Comparison of ENCODE assay signal across 10 cellular contexts in the genomic region with DNA sequence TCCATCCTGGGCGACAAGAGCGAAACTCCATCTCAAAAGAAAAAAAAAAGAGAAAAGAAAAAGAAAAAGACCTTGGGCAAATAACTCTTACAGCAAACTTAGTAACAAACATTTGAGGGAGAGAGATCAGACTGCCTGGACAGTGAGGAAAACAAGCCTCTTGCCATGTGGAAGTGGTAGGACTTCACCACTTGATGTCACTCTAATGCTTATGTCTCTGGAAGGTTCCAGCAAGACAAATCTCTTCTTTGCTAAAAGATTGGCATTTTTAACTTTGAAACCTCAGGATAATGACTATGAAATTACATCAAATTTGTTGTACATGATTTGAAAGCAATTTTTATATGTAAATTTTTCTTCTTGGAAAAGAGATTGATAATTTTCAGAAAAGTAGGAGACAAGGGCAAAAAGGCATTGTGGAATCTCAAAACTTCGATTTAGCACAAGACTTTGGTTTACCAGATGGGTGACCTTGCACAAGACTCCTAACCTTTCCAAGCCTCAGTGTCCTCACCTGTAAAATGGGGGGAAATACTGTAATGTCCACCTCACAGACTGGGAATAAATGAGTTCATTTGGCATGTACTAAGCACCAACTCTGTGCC. TPM values are rescaled to one million over a fixed set of nuclear protein-coding genes. Genes with fewer than 3 reads are reported as not detected.
DNase-seq lines count a peak whose midpoint lies in the region; ATAC-seq and TF ChIP-seq lines count a peak whose summit lies in the region.
"Had no signal": no experiment of that assay in that cellular context is flagged by ENCODE, and none has a peak within 500 bp of the region (broad histone marks: within the 10 kb centered on the region; RNA-seq: fewer than 3 reads in every experiment).

No MANE protein-coding gene starts in this region.

- H3K27me3 ChIP-seq in left ventricle myocardium inferior (ENCODE audit: low read depth) (no peaks in the 10 kb centered on the region), right atrium auricular region (no peaks in the 10 kb centered on the region)

- no peaks in the 10 kb centered on the region for H3K9me2 ChIP-seq in OCI-LY7 (ENCODE audit: insufficient read depth, low read length)

- no TSS peak for BruUV-seq in OCI-LY7 (replicated peaks; lab: Mats Ljungman, UMichigan)

- no peaks in the 10 kb centered on the region for H3K9me3 ChIP-seq in left ventricle myocardium inferior (replicated peaks)
- H3K9me3 ChIP-seq in right atrium auricular region, result no peaks in the 10 kb centered on the region
- H3K9me3 ChIP-seq in OCI-LY7 (ENCODE audit: low read length), result no peaks in the 10 kb centered on the region

- ATAC-seq in GM21367 (IDR thresholded peaks at IDR 0.05; ENCODE audit: unreplicated experiment) (no peak), HG03565 (IDR thresholded peaks at IDR 0.05; ENCODE audit: unreplicated experiment) (no peak)
- no peak for ATAC-seq in natural killer cell treated with Interleukin-12 subunit alpha and Interleukin-12 subunit beta and Interleukin-15 and Interleukin-18, amount 100 ng/mL, for 72 hours

- peaks cover 0 to 4% of the 10 kb centered on the region in 2 donors for H3K27me3 Mint-ChIP-seq in natural killer cell treated with Interleukin-12 subunit alpha and Interleukin-12 subunit beta and Interleukin-15 and Interleukin-18, amount 100 ng/mL, for 72 hours

- H3K79me2 ChIP-seq in OCI-LY7 (ENCODE audit: insufficient read depth, low read depth, low read length), result no peaks in the 10 kb centered on the region

- no peak overlapping the region for H2AFZ ChIP-seq in OCI-LY7 (ENCODE audit: low read length)

- intact Hi-C loops in left ventricle myocardium inferior (cut with micrococcal nuclease), result no loop called here
- intact Hi-C loops in OCI-LY7 (cut with micrococcal nuclease; ENCODE audit: unreplicated experiment), result no loop called here

- peak; percentile 41 for TF ChIP-seq CTCF in left ventricle myocardium inferior (IDR thresholded peaks at IDR 0.05; ENCODE audit: borderline replicate concordance)
- peak in 1 of 2 donors; percentile 16 for TF ChIP-seq CTCF in right atrium auricular region (IDR thresholded peaks at IDR 0.05)
- peak; percentile 64 for TF ChIP-seq CTCF in OCI-LY7 (conservative IDR thresholded peaks at IDR 0.05; ENCODE audit: low read length)

- no peak overlapping the region for H3K4me2 ChIP-seq in OCI-LY7 (ENCODE audit: low read length)

- H3K4me3 Mint-ChIP-seq in natural killer cell treated with Interleukin-12 subunit alpha and Interleukin-12 subunit beta and Interleukin-15 and Interleukin-18, amount 100 ng/mL, for 72 hours, result no peak overlapping the region

- H3K4me1 Mint-ChIP-seq in natural killer cell treated with Interleukin-12 subunit alpha and Interleukin-12 subunit beta and Interleukin-15 and Interleukin-18, amount 100 ng/mL, for 72 hours (ENCODE audit: low read depth in 2 of 2), result no peaks in the 10 kb centered on the region

- H3K36me3 ChIP-seq in left ventricle myocardium inferior (no peaks in the 10 kb centered on the region), right atrium auricular region (no peaks in the 10 kb centered on the region), OCI-LY7 (ENCODE audit: insufficient read depth, low read length) (no peaks in the 10 kb centered on the region)

- H3K9me3 Mint-ChIP-seq in natural killer cell treated with Interleukin-12 subunit alpha and Interleukin-12 subunit beta and Interleukin-15 and Interleukin-18, amount 100 ng/mL, for 72 hours, result no peaks in the 10 kb centered on the region

- H3K36me3 Mint-ChIP-seq in natural killer cell treated with Interleukin-12 subunit alpha and Interleukin-12 subunit beta and Interleukin-15 and Interleukin-18, amount 100 ng/mL, for 72 hours, result no peaks in the 10 kb centered on the region

- no peak overlapping the region for H3K27ac Mint-ChIP-seq in natural killer cell treated with Interleukin-12 subunit alpha and Interleukin-12 subunit beta and Interleukin-15 and Interleukin-18, amount 100 ng/mL, for 72 hours

- DNase-seq in left ventricle myocardium inferior, result no peak
- DNase-seq in right atrium auricular region (ENCODE audit: low spot score), result no peak
- DNase-seq in OCI-LY7 (ENCODE audit: low spot score), result peak; percentile 12
- DNase-seq in fibroblast of gingiva (ENCODE audit: low read depth), result peak; percentile 46
- DNase-seq in NCI-H128 (lab: John Stamatoyannopoulos, UW; ENCODE audit: unreplicated experiment), result no peak
- DNase-seq in natural killer cell treated with Interleukin-12 subunit alpha and Interleukin-12 subunit beta and Interleukin-15 and Interleukin-18, amount 100 ng/mL, for 72 hours (ENCODE audit: low spot score), result no peak
- DNase-seq: amniotic stem cell had no signal

- POLR2A ChIA-PET in OCI-LY7 (lab: Charles Lee), result interaction anchor here (0.7 kb wide), 1 partner anchor 18 kb away, joined by 3 read pairs; no protein-coding TSS in a partner anchor

- H3K27ac ChIP-seq in left ventricle myocardium inferior (replicated peaks) (no peak overlapping the region), right atrium auricular region (no peak overlapping the region), OCI-LY7 (ENCODE audit: low read depth, low read length, poor library complexity, severe bottlenecking) (no peak overlapping the region)

- no peaks in the 10 kb centered on the region for H4K20me1 ChIP-seq in OCI-LY7 (ENCODE audit: insufficient read depth, low read length)

- CTCF ChIA-PET in OCI-LY7 (lab: Charles Lee; ENCODE audit: unreplicated experiment), result no interaction called here

- H3K4me3 ChIP-seq in left ventricle myocardium inferior (no peak overlapping the region), right atrium auricular region (no peak overlapping the region), OCI-LY7 (ENCODE audit: low read depth, low read length, poor library complexity, severe bottlenecking) (no peak overlapping the region)

- H3K4me1 ChIP-seq in left ventricle myocardium inferior, result no peaks in the 10 kb centered on the region
- H3K4me1 ChIP-seq in right atrium auricular region, result no peaks in the 10 kb centered on the region
- H3K4me1 ChIP-seq in OCI-LY7 (ENCODE audit: insufficient read depth, low read length, poor library complexity, severe bottlenecking), result no peaks in the 10 kb centered on the region

RNA-seq across cellular contexts. Expression of a gene that starts 5.4 kb away (rescaled TPM):
- not detected for total RNA-seq in left ventricle myocardium inferior
- total RNA-seq in right atrium auricular region, result not detected
- total RNA-seq in OCI-LY7 (2014; rRNA removed; shearing (Covaris generic)), result not detected in 2 replicates
- total RNA-seq in OCI-LY7 (2022), result not detected in 2 replicates
- not detected for total RNA-seq in natural killer cell treated with Interleukin-12 subunit alpha and Interleukin-12 subunit beta and Interleukin-15 and Interleukin-18, amount 100 ng/mL, for 72 hours

RNA-seq across cellular contexts. Expression of a gene that starts 11.7 kb away (rescaled TPM):
- not detected for total RNA-seq in left ventricle myocardium inferior
- not detected for total RNA-seq in right atrium auricular region
- total RNA-seq in OCI-LY7 (2014; rRNA removed; shearing (Covaris generic)), result not detected in 2 replicates
- total RNA-seq in OCI-LY7 (2022), result not detected in 2 replicates
- not detected for total RNA-seq in natural killer cell treated with Interleukin-12 subunit alpha and Interleukin-12 subunit beta and Interleukin-15 and Interleukin-18, amount 100 ng/mL, for 72 hours
- total RNA-seq: mononuclear cell had no signal

Comparison
In these comparisons a context has a peak if more than half of its experiments do, and no peak if none do; other contexts are left out.
1. DNase-seq: peak in OCI-LY7 (single experiment) and fibroblast of gingiva (single experiment); none in left ventricle myocardium inferior (single experiment), right atrium auricular region (single experiment), NCI-H128 (single experiment) and natural killer cell treated with Interleukin-12 subunit alpha and Interleukin-12 subunit beta and Interleukin-15 and Interleukin-18, amount 100 ng/mL, for 72 hours (single experiment).